In genomic region chr6:13247627-13248026, GRCh38 we compare ENCODE assay signal across 17 cellular contexts.
"Had no signal": no experiment of that assay in that cellular context is flagged by ENCODE, and none has a peak within 500 bp of the region (broad histone marks: within the 10 kb centered on the region; RNA-seq: fewer than 3 reads in every experiment).

No MANE protein-coding gene starts in this region.

- ATAC-seq: activated CD4-positive, CD25-positive, alpha-beta regulatory T cell treated with anti-CD3 and anti-CD28 coated beads, Interleukin-2, amount 50 U/mL, for 24 hours; activated naive CD8-positive, alpha-beta T cell treated with anti-CD3 and anti-CD28 coated beads, Interleukin-2, amount 50 U/mL, for 24 hours; heart right ventricle; left colon; lower lobe of right lung; mucosa of descending colon; natural killer cell; upper lobe of right lung had no signal

- H3K36me3 ChIP-seq: cardiac muscle cell, esophagus muscularis mucosa, heart right ventricle, lower lobe of right lung, right atrium auricular region, suprapubic skin, upper lobe of right lung had no signal

- FAIRE-seq: endometrium, small intestine had no signal

- H3K9me3 ChIP-seq: esophagus muscularis mucosa, lower lobe of right lung, mucosa of descending colon, right atrium auricular region, suprapubic skin, upper lobe of right lung had no signal

- H3K27ac ChIP-seq: cardiac muscle cell, esophagus muscularis mucosa, heart right ventricle, lower lobe of right lung, right atrium auricular region, suprapubic skin, upper lobe of right lung had no signal

- H3K4me1 ChIP-seq: esophagus muscularis mucosa, heart right ventricle, lower lobe of right lung, right atrium auricular region, suprapubic skin, upper lobe of right lung had no signal

- H3K27me3 ChIP-seq: cardiac muscle cell, dorsolateral prefrontal cortex, heart right ventricle, right atrium auricular region, suprapubic skin, upper lobe of right lung had no signal

- DNase-seq: activated naive CD4-positive, alpha-beta T cell; activated naive CD8-positive, alpha-beta T cell treated with anti-CD3 and anti-CD28 coated beads, Interleukin-2, amount 50 U/mL, for 24 hours; aorta; heart right ventricle; left colon; lower lobe of right lung; mucosa of descending colon; natural killer cell; small intestine; upper lobe of right lung had no signal

- H3K4me3 ChIP-seq: cardiac muscle cell, dorsolateral prefrontal cortex, esophagus muscularis mucosa, heart right ventricle, lower lobe of right lung, mucosa of descending colon, right atrium auricular region, suprapubic skin, upper lobe of right lung had no signal
